In the genomic region with DNA sequence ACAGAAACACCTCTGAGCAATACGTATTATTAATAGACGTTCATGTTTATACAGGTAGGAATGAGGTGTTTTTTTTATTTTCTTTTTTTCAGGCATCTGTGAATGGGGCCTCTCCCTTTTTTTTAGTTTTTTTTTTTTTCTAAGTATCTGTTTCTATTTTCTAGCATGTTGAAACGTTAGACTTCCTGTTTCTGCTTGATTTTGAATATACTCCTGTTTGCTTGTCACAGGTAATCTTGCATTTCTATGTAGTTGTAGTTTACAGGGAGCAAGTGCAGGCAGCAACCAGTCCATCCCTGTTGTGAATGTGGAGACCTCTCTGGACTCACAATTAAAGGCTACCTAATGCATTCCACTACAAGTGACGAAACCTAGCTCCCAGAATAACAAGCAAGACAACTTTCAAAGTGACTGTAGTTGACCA, we compare ENCODE assay signal across 1 cellular context.
TF ChIP-seq lines count a peak whose summit lies in the region.

No MANE protein-coding gene starts in this region.

TF ChIP-seq in SK-N-SH treated with all-trans-retinoic acid at 6 μM for 48 hours, 23 proteins besides CTCF, POLR2A, EP300 and RAD21 (continued from another document):
- TF ChIP-seq, protein P1, sequence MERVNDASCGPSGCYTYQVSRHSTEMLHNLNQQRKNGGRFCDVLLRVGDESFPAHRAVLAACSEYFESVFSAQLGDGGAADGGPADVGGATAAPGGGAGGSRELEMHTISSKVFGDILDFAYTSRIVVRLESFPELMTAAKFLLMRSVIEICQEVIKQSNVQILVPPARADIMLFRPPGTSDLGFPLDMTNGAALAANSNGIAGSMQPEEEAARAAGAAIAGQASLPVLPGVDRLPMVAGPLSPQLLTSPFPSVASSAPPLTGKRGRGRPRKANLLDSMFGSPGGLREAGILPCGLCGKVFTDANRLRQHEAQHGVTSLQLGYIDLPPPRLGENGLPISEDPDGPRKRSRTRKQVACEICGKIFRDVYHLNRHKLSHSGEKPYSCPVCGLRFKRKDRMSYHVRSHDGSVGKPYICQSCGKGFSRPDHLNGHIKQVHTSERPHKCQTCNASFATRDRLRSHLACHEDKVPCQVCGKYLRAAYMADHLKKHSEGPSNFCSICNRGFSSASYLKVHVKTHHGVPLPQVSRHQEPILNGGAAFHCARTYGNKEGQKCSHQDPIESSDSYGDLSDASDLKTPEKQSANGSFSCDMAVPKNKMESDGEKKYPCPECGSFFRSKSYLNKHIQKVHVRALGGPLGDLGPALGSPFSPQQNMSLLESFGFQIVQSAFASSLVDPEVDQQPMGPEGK (CRISPR knock-in tag; IDR thresholded peaks at IDR 0.05; ENCODE audit: borderline replicate concordance): no peak
- TF ChIP-seq, protein P2, sequence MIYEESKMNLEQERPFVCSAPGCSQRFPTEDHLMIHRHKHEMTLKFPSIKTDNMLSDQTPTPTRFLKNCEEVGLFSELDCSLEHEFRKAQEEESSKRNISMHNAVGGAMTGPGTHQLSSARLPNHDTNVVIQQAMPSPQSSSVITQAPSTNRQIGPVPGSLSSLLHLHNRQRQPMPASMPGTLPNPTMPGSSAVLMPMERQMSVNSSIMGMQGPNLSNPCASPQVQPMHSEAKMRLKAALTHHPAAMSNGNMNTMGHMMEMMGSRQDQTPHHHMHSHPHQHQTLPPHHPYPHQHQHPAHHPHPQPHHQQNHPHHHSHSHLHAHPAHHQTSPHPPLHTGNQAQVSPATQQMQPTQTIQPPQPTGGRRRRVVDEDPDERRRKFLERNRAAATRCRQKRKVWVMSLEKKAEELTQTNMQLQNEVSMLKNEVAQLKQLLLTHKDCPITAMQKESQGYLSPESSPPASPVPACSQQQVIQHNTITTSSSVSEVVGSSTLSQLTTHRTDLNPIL (CRISPR knock-in tag; IDR thresholded peaks at IDR 0.05; ENCODE audit: low read depth): no peak
- no peak for TF ChIP-seq BACH2 (CRISPR knock-in tag; IDR thresholded peaks at IDR 0.05; ENCODE audit: borderline replicate concordance)
- no peak for TF ChIP-seq ZFP3 (CRISPR knock-in tag; IDR thresholded peaks at IDR 0.05)
- no peak for TF ChIP-seq ZC3H10 (CRISPR knock-in tag; IDR thresholded peaks at IDR 0.05)
- TF ChIP-seq, protein P3, sequence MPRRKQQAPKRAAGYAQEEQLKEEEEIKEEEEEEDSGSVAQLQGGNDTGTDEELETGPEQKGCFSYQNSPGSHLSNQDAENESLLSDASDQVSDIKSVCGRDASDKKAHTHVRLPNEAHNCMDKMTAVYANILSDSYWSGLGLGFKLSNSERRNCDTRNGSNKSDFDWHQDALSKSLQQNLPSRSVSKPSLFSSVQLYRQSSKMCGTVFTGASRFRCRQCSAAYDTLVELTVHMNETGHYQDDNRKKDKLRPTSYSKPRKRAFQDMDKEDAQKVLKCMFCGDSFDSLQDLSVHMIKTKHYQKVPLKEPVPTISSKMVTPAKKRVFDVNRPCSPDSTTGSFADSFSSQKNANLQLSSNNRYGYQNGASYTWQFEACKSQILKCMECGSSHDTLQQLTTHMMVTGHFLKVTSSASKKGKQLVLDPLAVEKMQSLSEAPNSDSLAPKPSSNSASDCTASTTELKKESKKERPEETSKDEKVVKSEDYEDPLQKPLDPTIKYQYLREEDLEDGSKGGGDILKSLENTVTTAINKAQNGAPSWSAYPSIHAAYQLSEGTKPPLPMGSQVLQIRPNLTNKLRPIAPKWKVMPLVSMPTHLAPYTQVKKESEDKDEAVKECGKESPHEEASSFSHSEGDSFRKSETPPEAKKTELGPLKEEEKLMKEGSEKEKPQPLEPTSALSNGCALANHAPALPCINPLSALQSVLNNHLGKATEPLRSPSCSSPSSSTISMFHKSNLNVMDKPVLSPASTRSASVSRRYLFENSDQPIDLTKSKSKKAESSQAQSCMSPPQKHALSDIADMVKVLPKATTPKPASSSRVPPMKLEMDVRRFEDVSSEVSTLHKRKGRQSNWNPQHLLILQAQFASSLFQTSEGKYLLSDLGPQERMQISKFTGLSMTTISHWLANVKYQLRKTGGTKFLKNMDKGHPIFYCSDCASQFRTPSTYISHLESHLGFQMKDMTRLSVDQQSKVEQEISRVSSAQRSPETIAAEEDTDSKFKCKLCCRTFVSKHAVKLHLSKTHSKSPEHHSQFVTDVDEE (CRISPR knock-in tag; IDR thresholded peaks at IDR 0.05): no peak
- TF ChIP-seq SNAI2 (CRISPR knock-in tag; IDR thresholded peaks at IDR 0.05): no peak
- no peak for TF ChIP-seq TOX (CRISPR knock-in tag; IDR thresholded peaks at IDR 0.05; ENCODE audit: borderline replicate concordance)
TF ChIP-seq in SK-N-SH treated with all-trans-retinoic acid at 6 μM for 48 hours: peak in this region for 0.
